ENCODE assay signal across 20 cellular contexts in the genomic region with DNA sequence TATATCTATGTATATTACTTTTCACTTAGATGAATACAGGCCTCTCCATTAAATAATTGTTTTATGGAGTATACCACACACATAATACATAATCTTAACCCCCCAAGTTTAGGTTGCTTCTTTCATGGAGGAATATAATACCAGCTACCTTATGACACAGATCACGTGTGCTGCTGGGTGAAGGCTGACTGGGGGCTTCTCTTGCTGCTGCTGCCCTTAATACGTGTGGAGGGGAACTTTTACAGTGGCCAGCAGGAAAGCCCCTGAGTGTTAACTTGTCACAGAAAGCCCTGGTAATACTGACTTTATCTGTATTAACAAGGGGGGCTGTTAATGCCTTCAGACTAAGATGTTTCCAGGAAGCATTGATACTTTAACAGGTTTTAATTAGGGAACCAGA.
DNase-seq lines count a peak whose midpoint lies in the region; TF ChIP-seq lines count a peak whose summit lies in the region.
"Had no signal": no experiment of that assay in that cellular context is flagged by ENCODE, and none has a peak within 500 bp of the region (broad histone marks: within the 10 kb centered on the region; RNA-seq: fewer than 3 reads in every experiment).

No MANE protein-coding gene starts in this region.

- H3K27ac ChIP-seq in OCI-LY3 (ENCODE audit: low read length) (peak overlapping the region; percentile 18; the same call in 1 of the 2 replicates), hepatocyte (peak overlapping the region; percentile 32), rectal smooth muscle tissue (ENCODE audit: low read depth, low read length) (peak overlapping the region; percentile 17)
- H3K27ac ChIP-seq: C4-2B, SJSA1 had no signal

- TF ChIP-seq CTCF in GM12865 (IDR thresholded peaks at IDR 0.05; ENCODE audit: insufficient read depth, low read depth, low read length, missing control alignments) (no peak), OCI-LY3 (IDR thresholded peaks at IDR 0.05; ENCODE audit: low read depth, low read length) (no peak), hepatocyte (IDR thresholded peaks at IDR 0.05; ENCODE audit: poor library complexity) (no peak)

- H3K9me3 ChIP-seq in OCI-LY3 (ENCODE audit: insufficient read depth, low read length) (0 out of 2 replicates have a peak, but pooled peaks cover 4% of the 10 kb centered on the region), hepatocyte (ENCODE audit: low read depth) (no peaks in the 10 kb centered on the region)
- H3K9me3 ChIP-seq: HAP-1, SJSA1 had no signal

- peak; percentile 32 for DNase-seq in GM12865 (ENCODE audit: low read depth)
- no peak for DNase-seq in hepatocyte (ENCODE audit: low spot score)
- no peak for DNase-seq in SIG-M5 treated with dmso at 0.1 percent for 504 hours (lab: John Stamatoyannopoulos, UW; ENCODE audit: unreplicated experiment)
- no peak for DNase-seq in posterior cingulate gyrus
- no peak for DNase-seq in HuH-7.5 (ENCODE audit: low spot score)
- DNase-seq: DMS53; GDM1; MM.1S; NCI-H1048; NCI-H1417 treated with DMSO at 0.1 percent for 48 hours; NCI-H187; NCI-H510A; NK-92 treated with Interleukin-12 subunit alpha and Interleukin-12 subunit beta, amount 100 ng/mL, for 24 hours had no signal

- H3K4me3 ChIP-seq in GM12865 (ENCODE audit: low read depth, low read length): no peak overlapping the region
- H3K4me3 ChIP-seq in OCI-LY3 (ENCODE audit: low read length): no peak overlapping the region
- H3K4me3 ChIP-seq in hepatocyte: no peak overlapping the region
- H3K4me3 ChIP-seq in rectal smooth muscle tissue (ENCODE audit: low read length): no peak overlapping the region
- H3K4me3 ChIP-seq: GM23338, HAP-1, K562, SJSA1 had no signal

- H2AFZ ChIP-seq in OCI-LY3 (ENCODE audit: low read depth, low read length) (peak overlapping the region; percentile 78), hepatocyte (no peak overlapping the region)
- H2AFZ ChIP-seq: GM23338 had no signal

- intact Hi-C loops in posterior cingulate gyrus (cut with DNase I): no loop called here

- no peaks in the 10 kb centered on the region for H3K9me2 ChIP-seq in hepatocyte (replicated peaks; ENCODE audit: insufficient read depth)

- no peaks in the 10 kb centered on the region for H4K20me1 ChIP-seq in OCI-LY3 (ENCODE audit: insufficient read depth, low read length)
- H4K20me1 ChIP-seq in hepatocyte (ENCODE audit: insufficient read depth, poor library complexity, severe bottlenecking): no peaks in the 10 kb centered on the region

- H3K4me2 ChIP-seq in OCI-LY3 (ENCODE audit: low read length) (peak overlapping the region; percentile 7; the same call in 1 of the 2 replicates), hepatocyte (no peak overlapping the region)
- H3K4me2 ChIP-seq: GM23338 had no signal

- no peaks in the 10 kb centered on the region for H3K79me2 ChIP-seq in OCI-LY3 (ENCODE audit: low read length)
- no peaks in the 10 kb centered on the region for H3K79me2 ChIP-seq in hepatocyte

- H3K36me3 ChIP-seq in OCI-LY3 (replicated peaks; ENCODE audit: low read depth, low read length) (peaks cover 7% of the 10 kb centered on the region), hepatocyte (replicated peaks; ENCODE audit: insufficient read depth, low read depth) (no peaks in the 10 kb centered on the region), rectal smooth muscle tissue (ENCODE audit: control insufficient read depth, insufficient read depth, low read length) (no peaks in the 10 kb centered on the region)
- H3K36me3 ChIP-seq: HAP-1, SJSA1 had no signal

- H3K9ac ChIP-seq in OCI-LY3 (ENCODE audit: low read length) (peak overlapping the region; percentile 7; the same call in 1 of the 2 replicates), rectal smooth muscle tissue (ENCODE audit: low read length) (no peak overlapping the region)

- H3K27me3 ChIP-seq in OCI-LY3 (ENCODE audit: low read depth, low read length) (no peaks in the 10 kb centered on the region), hepatocyte (no peaks in the 10 kb centered on the region), rectal smooth muscle tissue (ENCODE audit: control insufficient read depth, insufficient read depth, low read length) (no peaks in the 10 kb centered on the region)
- H3K27me3 ChIP-seq: SJSA1 had no signal

- peaks cover 53% of the 10 kb centered on the region for H3K4me1 ChIP-seq in OCI-LY3 (ENCODE audit: low read length)
- peaks cover 9% of the 10 kb centered on the region for H3K4me1 ChIP-seq in hepatocyte (ENCODE audit: insufficient read depth)
- H3K4me1 ChIP-seq in rectal smooth muscle tissue (ENCODE audit: control insufficient read depth, insufficient read depth, low read length): peaks cover 7% of the 10 kb centered on the region
- H3K4me1 ChIP-seq: HAP-1, SJSA1 had no signal

- 66% methylated on average over 2 of the region's 2 CpGs for WGBS in hepatocyte (ENCODE audit: low lambda C conversion rate, missing lambda C conversion rate)
